32 cellular contexts compared by ENCODE assay signal in the genomic region with DNA sequence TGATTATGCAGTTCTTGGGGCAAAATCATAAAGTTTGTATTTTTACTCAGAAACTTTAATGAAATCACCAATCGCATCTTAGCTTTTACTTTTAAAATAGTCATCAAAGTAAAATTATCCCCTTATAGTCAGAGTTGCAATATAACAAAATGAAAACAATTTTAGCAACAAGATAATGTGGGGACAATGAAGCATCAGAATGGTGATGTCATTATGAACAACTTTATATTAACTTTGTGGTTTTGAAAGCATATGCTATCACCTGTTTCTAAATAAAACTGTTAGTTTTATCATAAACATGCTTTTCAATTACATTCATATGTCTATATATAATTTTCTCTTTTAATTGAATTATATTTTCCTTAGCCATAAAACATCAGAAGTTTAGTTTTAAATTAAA.
"Had no signal": no experiment of that assay in that cellular context is flagged by ENCODE, and none has a peak within 500 bp of the region (broad histone marks: within the 10 kb centered on the region; RNA-seq: fewer than 3 reads in every experiment).

No MANE protein-coding gene starts in this region.

- H3K36me3 ChIP-seq: adrenal gland, brain microvascular endothelial cell, breast epithelium had no signal

- H3K4me3 ChIP-seq: adrenal gland, body of pancreas, breast epithelium had no signal

- H3K27ac ChIP-seq: adrenal gland, body of pancreas, brain microvascular endothelial cell, breast epithelium, VCaP had no signal

- FAIRE-seq: astrocyte, TTC549 had no signal

- H3K9me3 ChIP-seq: adrenal gland, body of pancreas, breast epithelium had no signal

- DNase-seq: activated B cell treated with CpG ODN at 0.5 μM for 24 hours; activated CD4-positive, alpha-beta memory T cell treated with anti-CD3 and anti-CD28 coated beads for 36 hours; activated CD4-positive, alpha-beta T cell treated with anti-CD3 and anti-CD28 coated beads for 4 hours; activated CD4-positive, alpha-beta T cell treated with anti-CD3 and anti-CD28 coated beads, Interleukin-2, amount 10 ng/mL, durations not matched to agents 24 days and 14 days; activated CD4-positive, alpha-beta T cell treated with anti-CD3 and anti-CD28 coated beads, Interleukin-2, amount 50 U/mL, for 1 hour; activated CD4-positive, alpha-beta T cell treated with anti-CD3 and anti-CD28 coated beads, Interleukin-2, amount 50 U/mL, for 4 hours; activated CD4-positive, CD25-positive, alpha-beta regulatory T cell treated with anti-CD3 and anti-CD28 coated beads, Interleukin-2, amount 50 U/mL, for 72 hours; activated CD8-positive, alpha-beta memory T cell treated with anti-CD3 and anti-CD28 coated beads, Interleukin-2, amount 50 U/mL, for 4 hours; activated CD8-positive, alpha-beta T cell treated with anti-CD3 and anti-CD28 coated beads for 36 hours; activated effector memory CD4-positive, alpha-beta T cell treated with anti-CD3 and anti-CD28 coated beads, Interleukin-2, amount 50 U/mL, for 16 hours; activated gamma-delta T cell treated with Interleukin-2 at 50 U/mL for 16 hours; activated naive CD4-positive, alpha-beta T cell; activated naive CD4-positive, alpha-beta T cell treated with anti-CD3 and anti-CD28 coated beads for 36 hours; activated naive CD4-positive, alpha-beta T cell treated with anti-CD3 and anti-CD28 coated beads, Interleukin-2, amount 50 U/mL, for 16 hours; activated naive CD8-positive, alpha-beta T cell treated with anti-CD3 and anti-CD28 coated beads for 36 hours; activated T-cell treated with anti-CD3 and anti-CD28 coated beads for 4 hours; activated T-cell treated with anti-CD3 and anti-CD28 coated beads, Interleukin-2, amount 50 U/mL, for 1 hour; activated T-cell treated with anti-CD3 and anti-CD28 coated beads, Interleukin-2, amount 50 U/mL, for 4 hours; activated T-cell treated with anti-CD3 and anti-CD28 coated beads, Interleukin-2, amount 50 U/mL, for 72 hours; adrenal gland; amniotic stem cell; aorta; body of pancreas; brain microvascular endothelial cell; central memory CD4-positive, alpha-beta T cell; T-helper 1 cell; T-helper 2 cell; T-helper 9 cell had no signal

- H3K4me1 ChIP-seq: adrenal gland, body of pancreas, breast epithelium had no signal
